ENCODE assay signal across 12 cellular contexts in the genomic region with DNA sequence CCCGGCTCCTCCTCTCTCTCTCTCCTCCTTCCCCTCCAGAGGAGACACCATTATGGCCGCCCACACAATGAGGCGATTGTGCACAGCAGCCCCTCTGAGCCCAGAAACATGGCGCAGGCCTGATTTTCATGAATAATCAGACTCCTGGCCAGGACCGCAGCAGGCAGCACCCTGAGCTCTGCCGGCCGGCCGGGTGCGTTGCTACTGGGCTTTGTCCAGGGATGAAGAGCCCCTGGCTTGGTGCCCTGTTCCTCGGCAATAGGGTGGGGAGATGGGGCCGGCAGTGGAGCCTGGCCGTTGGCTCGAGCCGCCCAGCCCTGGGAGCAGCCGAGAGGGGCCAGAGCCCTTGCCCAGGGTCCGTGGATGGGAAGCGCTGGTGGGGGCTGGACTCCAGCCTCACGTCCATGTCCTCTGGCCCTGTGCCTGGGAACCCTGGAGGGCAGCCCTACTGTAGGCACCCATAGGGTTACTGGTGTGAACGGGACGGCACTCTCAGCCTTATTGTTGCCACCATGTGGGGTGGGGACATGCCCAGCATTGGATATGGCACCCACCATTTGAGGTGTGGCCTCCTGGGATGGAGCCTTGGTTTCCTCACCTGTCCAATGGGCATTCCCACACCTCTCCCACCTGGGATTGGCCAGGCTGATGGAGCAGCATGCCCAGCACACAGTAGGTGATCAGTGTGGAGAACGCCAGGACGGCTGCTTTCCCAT.
DNase-seq lines count a peak whose midpoint lies in the region; ATAC-seq and TF ChIP-seq lines count a peak whose summit lies in the region.
"Had no signal": no experiment of that assay in that cellular context is flagged by ENCODE, and none has a peak within 500 bp of the region (broad histone marks: within the 10 kb centered on the region; RNA-seq: fewer than 3 reads in every experiment).

No MANE protein-coding gene starts in this region.

- POLR2A ChIA-PET in T-cell (lab: Charles Lee): no interaction called here

- TF ChIP-seq CTCF in right atrium auricular region (IDR thresholded peaks at IDR 0.05) (no peak), fibroblast of the aortic adventitia (IDR thresholded peaks at IDR 0.05; ENCODE audit: insufficient read depth, low read length) (no peak), mucosa of descending colon (IDR thresholded peaks at IDR 0.05) (no peak)

- intact Hi-C loops in Right ventricle myocardium superior (cut with DNase I): no loop called here
- intact Hi-C loops in mucosa of descending colon (cut with DNase I, micrococcal nuclease): loop anchor here in 1 of 2 donors (10.0 kb wide), 1 partner anchor 101 kb away; the partner anchor contains the start of gene SORCS2

- H3K27ac Mint-ChIP-seq in T-cell: no peak overlapping the region
- H3K27ac Mint-ChIP-seq: WTC11 had no signal

- H3K4me1 Mint-ChIP-seq in T-cell: peaks cover 0 to 4% (median 1%) of the 10 kb centered on the region in 3 donors

- H3K4me1 ChIP-seq in right atrium auricular region (peaks cover 0 to 20% of the 10 kb centered on the region in 2 donors), mucosa of descending colon (ENCODE audit: low read depth) (no peaks in the 10 kb centered on the region)

- no peaks in the 10 kb centered on the region for H3K9me3 Mint-ChIP-seq in T-cell
- H3K9me3 Mint-ChIP-seq: WTC11 had no signal

- H3K4me3 ChIP-seq in right atrium auricular region: peak overlapping the region in 1 of 2 donors; percentile 27
- H3K4me3 ChIP-seq in fibroblast of the aortic adventitia (ENCODE audit: low read depth, low read length): no peak overlapping the region
- no peak overlapping the region for H3K4me3 ChIP-seq in mucosa of descending colon

- H3K27me3 Mint-ChIP-seq in T-cell: peaks cover 9 to 22% of the 10 kb centered on the region in 2 donors

- no peaks in the 10 kb centered on the region for H3K27me3 ChIP-seq in right atrium auricular region

- no peaks in the 10 kb centered on the region for H3K36me3 Mint-ChIP-seq in T-cell
- H3K36me3 Mint-ChIP-seq: WTC11 had no signal

- ATAC-seq in Right ventricle myocardium superior (ENCODE audit: poor library complexity): peak; percentile 78
- ATAC-seq in mucosa of descending colon: peak; percentile 17
- no peak for ATAC-seq in T-cell (replicated peaks in 1 of 4)
- ATAC-seq: stimulated activated naive CD8-positive, alpha-beta T cell treated with anti-CD3 and anti-CD28 coated beads, Interleukin-15, Interleukin-2, amounts not matched to agents 100 U/mL and 50 U/mL, for 24 hours; WTC11 had no signal

- H3K27ac ChIP-seq in right atrium auricular region: no peak overlapping the region

- no peak overlapping the region for H3K4me3 Mint-ChIP-seq in T-cell
- H3K4me3 Mint-ChIP-seq: WTC11 had no signal

- H3K36me3 ChIP-seq in right atrium auricular region: no peaks in the 10 kb centered on the region
- H3K36me3 ChIP-seq in mucosa of descending colon (ENCODE audit: low read depth): no peaks in the 10 kb centered on the region

- peak; percentile 75 for DNase-seq in Right ventricle myocardium superior
- no peak for DNase-seq in right atrium auricular region (ENCODE audit: low spot score)
- DNase-seq in fibroblast of the aortic adventitia (ENCODE audit: low read depth): peak; percentile 40
- DNase-seq in mucosa of descending colon: peak in 2 of 3 donors; percentile 21 to 47
- DNase-seq in NK-92 (lab: John Stamatoyannopoulos, UW; ENCODE audit: unreplicated experiment): no peak
- DNase-seq in stimulated activated CD4-positive, alpha-beta T cell treated with anti-CD3 and anti-CD28 coated beads, Interleukin-12 subunit alpha, Interleukin-12 subunit beta, amount 100 ng/mL, for 4 hours: no peak
- DNase-seq in T-cell: no peak
- DNase-seq in hepatic stellate cell (ENCODE audit: low spot score): no peak
- DNase-seq: DMS 273 treated with DMSO at 0.1 percent for 48 hours, NCI-H2107 had no signal

- H3K9me3 ChIP-seq in right atrium auricular region (no peaks in the 10 kb centered on the region), mucosa of descending colon (no peaks in the 10 kb centered on the region)

- CTCF ChIA-PET in T-cell (lab: Charles Lee): no interaction called here

Comparison
In these comparisons a context has a peak if more than half of its experiments do, and no peak if none do; other contexts are left out.
1. DNase-seq: peak in Right ventricle myocardium superior (single experiment), fibroblast of the aortic adventitia (single experiment) and mucosa of descending colon (2 of 3); none in right atrium auricular region (single experiment), NK-92 (single experiment), stimulated activated CD4-positive, alpha-beta T cell treated with anti-CD3 and anti-CD28 coated beads, Interleukin-12 subunit alpha, Interleukin-12 subunit beta, amount 100 ng/mL, for 4 hours (single experiment), T-cell (0 of 34) and hepatic stellate cell (single experiment).
2. ATAC-seq: peak in Right ventricle myocardium superior (single experiment) and mucosa of descending colon (single experiment); none in T-cell (0 of 4).